1 cellular context compared by ENCODE assay signal in the genomic region with DNA sequence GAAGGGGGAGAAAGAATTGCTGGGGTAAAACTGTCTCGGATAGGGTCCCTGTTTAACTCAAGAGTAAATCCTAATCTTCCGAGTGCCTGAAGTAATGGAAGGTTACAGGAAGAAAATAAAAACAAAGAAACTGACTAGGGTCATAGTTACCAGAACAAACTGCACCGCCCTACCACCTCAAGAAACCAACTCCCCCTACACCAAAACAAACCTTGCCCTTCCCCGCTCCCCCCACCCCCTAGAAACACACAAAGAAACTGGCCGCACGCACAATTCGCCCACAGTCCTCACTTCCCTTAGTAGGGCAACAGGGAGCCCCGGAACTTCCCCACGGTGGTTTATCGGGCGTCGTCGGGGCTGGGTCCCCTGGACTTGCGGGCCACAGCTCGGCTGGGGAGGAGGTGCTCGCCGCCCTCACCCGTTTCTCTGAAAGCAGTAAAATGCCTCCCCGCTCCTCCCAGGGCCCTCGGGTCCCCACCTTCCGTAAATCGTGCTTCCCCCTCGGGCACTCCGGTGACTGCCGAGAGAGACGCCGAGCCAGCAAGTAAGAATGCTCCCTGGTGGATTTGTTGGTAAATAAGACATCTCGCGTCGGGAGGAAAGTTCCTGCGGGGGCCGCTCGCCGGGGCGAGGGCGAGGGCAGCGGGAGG.
TF ChIP-seq lines count a peak whose summit lies in the region.

No MANE protein-coding gene starts in this region.

TF ChIP-seq in IMR-90, 13 proteins besides CTCF, POLR2A, EP300 and RAD21 (continued from another document):
- no peak for TF ChIP-seq CEBPB (IDR thresholded peaks at IDR 0.05; ENCODE audit: low read depth, low read length)
- TF ChIP-seq MAZ (IDR thresholded peaks at IDR 0.05; ENCODE audit: borderline replicate concordance, low read depth, low read length): no peak
- TF ChIP-seq, protein P1, sequence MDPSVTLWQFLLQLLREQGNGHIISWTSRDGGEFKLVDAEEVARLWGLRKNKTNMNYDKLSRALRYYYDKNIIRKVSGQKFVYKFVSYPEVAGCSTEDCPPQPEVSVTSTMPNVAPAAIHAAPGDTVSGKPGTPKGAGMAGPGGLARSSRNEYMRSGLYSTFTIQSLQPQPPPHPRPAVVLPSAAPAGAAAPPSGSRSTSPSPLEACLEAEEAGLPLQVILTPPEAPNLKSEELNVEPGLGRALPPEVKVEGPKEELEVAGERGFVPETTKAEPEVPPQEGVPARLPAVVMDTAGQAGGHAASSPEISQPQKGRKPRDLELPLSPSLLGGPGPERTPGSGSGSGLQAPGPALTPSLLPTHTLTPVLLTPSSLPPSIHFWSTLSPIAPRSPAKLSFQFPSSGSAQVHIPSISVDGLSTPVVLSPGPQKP (IDR thresholded peaks at IDR 0.05; ENCODE audit: borderline replicate concordance, low read depth, low read length): no peak
- TF ChIP-seq SMC3 (IDR thresholded peaks at IDR 0.05; ENCODE audit: low read depth, low read length): no peak
